ENCODE assay signal across 1 cellular context in genomic region chrX:44542567-44543325, GRCh38.
A peak's percentile ranks its signal among the peaks of the same experiment; 100 is the strongest.
TF ChIP-seq lines count a peak whose summit lies in the region.

Gene FUNDC1 (minus strand): TSS chrX:44542859. CDS start chrX:44542832, 27 bp downstream.

TF ChIP-seq in GM12878, 131 proteins besides CTCF, POLR2A, EP300 and RAD21 (continued from another document and continues in another):
- no peak for TF ChIP-seq ETV6 (conservative IDR thresholded peaks at IDR 0.05 in 1 of 2, IDR thresholded peaks at IDR 0.05 in 1 of 2; ENCODE audit: borderline replicate concordance in 1 of 2, low read depth in 1 of 2)
- TF ChIP-seq SPI1 (IDR thresholded peaks at IDR 0.05; ENCODE audit: borderline replicate concordance, insufficient read depth, low read depth, low read length) = no peak
- no peak for TF ChIP-seq BCL11A (IDR thresholded peaks at IDR 0.05; ENCODE audit: low read depth, low read length)
- no peak for TF ChIP-seq MEF2A (IDR thresholded peaks at IDR 0.05; ENCODE audit: insufficient read depth, low read depth, low read length)
- TF ChIP-seq HDAC6 (IDR thresholded peaks at IDR 0.05; ENCODE audit: unreplicated experiment) = no peak
- no peak for TF ChIP-seq SRF (IDR thresholded peaks at IDR 0.05; ENCODE audit: low read depth in 2 of 2, low read length in 2 of 2)
- TF ChIP-seq EED (IDR thresholded peaks at IDR 0.05; ENCODE audit: low read depth) = 0 out of 2 replicates have a peak, but pooled peaks have one; percentile 15
- TF ChIP-seq ZBTB11 (CRISPR knock-in tag; IDR thresholded peaks at IDR 0.05) = no peak
- TF ChIP-seq RUNX3 (IDR thresholded peaks at IDR 0.05; ENCODE audit: low read length) = no peak
- no peak for TF ChIP-seq NR2C2 (IDR thresholded peaks at IDR 0.05; ENCODE audit: borderline replicate concordance, control insufficient read depth, insufficient read length, low read depth)
- no peak for TF ChIP-seq SIN3A (IDR thresholded peaks at IDR 0.05; ENCODE audit: low read depth, low read length)
- TF ChIP-seq SREBF1 (IDR thresholded peaks at IDR 0.05; ENCODE audit: low read length) = no peak
- no peak for TF ChIP-seq KLF5 (IDR thresholded peaks at IDR 0.05; ENCODE audit: partially characterized antibody)
- TF ChIP-seq IKZF1 (conservative IDR thresholded peaks at IDR 0.05) = peak; percentile 45
- no peak for TF ChIP-seq TCF12 (IDR thresholded peaks at IDR 0.05; ENCODE audit: low read depth, low read length)
- TF ChIP-seq ZNF217 (IDR thresholded peaks at IDR 0.05) = no peak
- TF ChIP-seq PAX8 (IDR thresholded peaks at IDR 0.05) = no peak
- no peak for TF ChIP-seq NFXL1 (IDR thresholded peaks at IDR 0.05; ENCODE audit: borderline replicate concordance)
- no peak for TF ChIP-seq IRF5 (IDR thresholded peaks at IDR 0.05; ENCODE audit: borderline replicate concordance)
- no peak for TF ChIP-seq SUZ12 (IDR thresholded peaks at IDR 0.05; ENCODE audit: unreplicated experiment)
- TF ChIP-seq SKIL (IDR thresholded peaks at IDR 0.05; ENCODE audit: low read depth, poor library complexity, severe bottlenecking) = no peak
- TF ChIP-seq CHD4 (IDR thresholded peaks at IDR 0.05) = no peak
- no peak for TF ChIP-seq BMI1 (IDR thresholded peaks at IDR 0.05; ENCODE audit: borderline replicate concordance)
- no peak for TF ChIP-seq TCF3 (IDR thresholded peaks at IDR 0.05; ENCODE audit: borderline replicate concordance, insufficient read depth, low read depth, low read length)
- no peak; the same call in 1 of the 2 replicates for TF ChIP-seq SMC3 (IDR thresholded peaks at IDR 0.05; ENCODE audit: borderline replicate concordance, low read length)
- no peak for TF ChIP-seq MAX (IDR thresholded peaks at IDR 0.05; ENCODE audit: low read depth, low read length)
- TF ChIP-seq HDGF (IDR thresholded peaks at IDR 0.05) = no peak
- TF ChIP-seq TAF1 (IDR thresholded peaks at IDR 0.05; ENCODE audit: borderline replicate concordance, low read depth, low read length) = peak; percentile 29; the same call in 1 of the 2 replicates
- TF ChIP-seq ZNF24 (IDR thresholded peaks at IDR 0.05) = no peak
- TF ChIP-seq IKZF2 (IDR thresholded peaks at IDR 0.05) = 0 out of 4 replicates have a peak, but pooled peaks of 1 of the 2 experiments have one; percentile 21
- TF ChIP-seq TBL1XR1 (IDR thresholded peaks at IDR 0.05; ENCODE audit: low read depth, low read length) = no peak
- no peak for TF ChIP-seq E2F8 (IDR thresholded peaks at IDR 0.05; ENCODE audit: low read depth, partially characterized antibody)
- no peak for TF ChIP-seq STAT1 (conservative IDR thresholded peaks at IDR 0.05)
- TF ChIP-seq NBN (IDR thresholded peaks at IDR 0.05) = no peak; the same call in 1 of the 2 replicates
- TF ChIP-seq SIX5 (IDR thresholded peaks at IDR 0.05; ENCODE audit: low read depth, low read length, severe bottlenecking) = peak; percentile 31
- TF ChIP-seq NFIC (IDR thresholded peaks at IDR 0.05; ENCODE audit: low read depth, low read length) = no peak
- TF ChIP-seq ELK1 (IDR thresholded peaks at IDR 0.05; ENCODE audit: low read depth, low read length) = no peak
- no peak for TF ChIP-seq ZNF207 (IDR thresholded peaks at IDR 0.05; ENCODE audit: borderline replicate concordance)
- no peak for TF ChIP-seq BACH1 (IDR thresholded peaks at IDR 0.05; ENCODE audit: borderline replicate concordance)
- TF ChIP-seq GATAD2B (conservative IDR thresholded peaks at IDR 0.05; ENCODE audit: low read depth) = no peak
- TF ChIP-seq PAX5 (IDR thresholded peaks at IDR 0.05; ENCODE audit: borderline replicate concordance, low read depth, low read length) = no peak
- TF ChIP-seq CEBPZ (IDR thresholded peaks at IDR 0.05; ENCODE audit: low read depth, low read length) = no peak
- no peak for TF ChIP-seq POLR2AphosphoS5 (IDR thresholded peaks at IDR 0.05; ENCODE audit: low read length)
- no peak for TF ChIP-seq TCF7 (IDR thresholded peaks at IDR 0.05; ENCODE audit: borderline replicate concordance)
- no peak for TF ChIP-seq CREM (IDR thresholded peaks at IDR 0.05; ENCODE audit: low read depth)
- no peak for TF ChIP-seq DPF2 (IDR thresholded peaks at IDR 0.05)
- no peak for TF ChIP-seq ZNF384 (IDR thresholded peaks at IDR 0.05; ENCODE audit: borderline replicate concordance, low read depth, low read length)
- no peak for TF ChIP-seq MEF2B (IDR thresholded peaks at IDR 0.05; ENCODE audit: partially characterized antibody, poor library complexity, severe bottlenecking)
- no peak; the same call in 1 of the 2 replicates for TF ChIP-seq ZBTB40 (IDR thresholded peaks at IDR 0.05; ENCODE audit: borderline replicate concordance)
- no peak for TF ChIP-seq ZZZ3 (IDR thresholded peaks at IDR 0.05; ENCODE audit: control insufficient read depth, insufficient read length, low read depth)
- peak; percentile 60 for TF ChIP-seq YY1 (IDR thresholded peaks at IDR 0.05; ENCODE audit: low read depth, low read length)
